ENCODE assay signal across 12 cellular contexts in the genomic region with DNA sequence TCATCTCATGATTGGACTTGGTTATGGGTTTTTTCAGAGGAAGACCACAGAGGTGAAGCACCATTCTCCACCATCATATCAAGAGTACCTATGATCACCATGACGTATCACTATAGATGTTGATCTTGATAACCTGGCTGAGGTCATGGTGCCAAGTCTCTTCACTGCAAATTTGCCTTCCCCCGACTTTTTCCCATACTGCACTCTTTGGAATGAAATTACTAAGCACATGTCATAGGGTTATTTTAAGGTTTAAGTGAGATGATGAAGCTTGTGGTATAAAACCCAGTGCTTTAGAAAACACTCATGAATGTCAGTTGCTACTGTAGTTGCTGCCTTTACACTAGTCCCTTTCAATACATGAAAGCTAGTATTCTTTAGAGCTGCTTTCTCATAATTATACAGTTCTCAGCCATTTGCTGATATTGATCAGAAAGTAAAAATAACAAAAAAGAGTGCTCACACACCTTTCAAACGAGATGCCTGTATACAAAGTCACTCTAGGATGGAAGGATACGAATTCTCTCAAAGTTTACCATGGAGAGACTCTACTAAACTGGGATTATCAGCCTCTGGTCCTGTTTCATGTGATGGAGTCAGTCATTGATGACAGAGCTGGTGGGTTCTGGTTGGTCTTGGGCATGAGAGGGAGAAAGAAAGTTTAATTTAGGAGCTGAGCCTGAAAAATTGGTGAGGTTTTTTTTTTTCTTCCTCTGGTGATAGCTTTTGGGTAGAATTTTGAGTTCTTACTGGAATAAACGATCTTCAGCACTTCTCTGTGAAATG.
DNase-seq lines count a peak whose midpoint lies in the region; ATAC-seq, FAIRE-seq and TF ChIP-seq lines count a peak whose summit lies in the region.
"Had no signal": no experiment of that assay in that cellular context is flagged by ENCODE, and none has a peak within 500 bp of the region (broad histone marks: within the 10 kb centered on the region; RNA-seq: fewer than 3 reads in every experiment).

No MANE protein-coding gene starts in this region.

- no peaks in the 10 kb centered on the region for H3K36me3 Mint-ChIP-seq in activated T-cell treated with anti-CD3 and anti-CD28 coated beads, Interleukin-2, amount 50 U/mL, for 72 hours (ENCODE audit: insufficient read depth in 2 of 2)

- H3K9me3 Mint-ChIP-seq in activated T-cell treated with anti-CD3 and anti-CD28 coated beads, Interleukin-2, amount 50 U/mL, for 72 hours: no peaks in the 10 kb centered on the region
- H3K9me3 Mint-ChIP-seq: type B pancreatic cell had no signal

- FAIRE-seq in GM12891 (lab: Jason Lieb, UNC): peak; percentile 76
- FAIRE-seq: pancreas had no signal

- H3K9me3 ChIP-seq in aorta (ENCODE audit: control insufficient read depth, low read length): no peaks in the 10 kb centered on the region
- H3K9me3 ChIP-seq: pancreas had no signal

- peaks cover 20% of the 10 kb centered on the region for H3K27me3 Mint-ChIP-seq in activated T-cell treated with anti-CD3 and anti-CD28 coated beads, Interleukin-2, amount 50 U/mL, for 72 hours (ENCODE audit: low read depth)
- H3K27me3 Mint-ChIP-seq: type B pancreatic cell had no signal

- peaks cover 0 to 1% of the 10 kb centered on the region in 2 donors for H3K4me1 ChIP-seq in aorta (ENCODE audit: control insufficient read depth in 1 of 2, insufficient read depth in 2 of 2, low read length in 2 of 2)

- DNase-seq in GM12891 (ENCODE audit: insufficient read length, low spot score) (no peak), SIG-M5 (lab: John Stamatoyannopoulos, UW) (no peak), DMS153 (lab: John Stamatoyannopoulos, UW) (no peak), aorta (no peak)
- DNase-seq in activated T-cell treated with anti-CD3 and anti-CD28 coated beads, Interleukin-2, amount 50 U/mL, for 72 hours: peak; percentile 50 to 69
- DNase-seq: NCI-H1048; NK-92 treated with Interleukin-12 subunit alpha and Interleukin-12 subunit beta, amount 100 ng/mL, for 24 hours; pancreas had no signal

- H3K36me3 ChIP-seq in aorta (ENCODE audit: control insufficient read depth in 1 of 2, insufficient read depth in 2 of 2, low read length in 1 of 2): no peaks in the 10 kb centered on the region
- H3K36me3 ChIP-seq: pancreas had no signal

- H3K4me3 Mint-ChIP-seq in activated T-cell treated with anti-CD3 and anti-CD28 coated beads, Interleukin-2, amount 50 U/mL, for 72 hours: peak overlapping the region; percentile 57 to 71
- H3K4me3 Mint-ChIP-seq: type B pancreatic cell had no signal

- no peaks in the 10 kb centered on the region for H3K27me3 ChIP-seq in aorta (ENCODE audit: control insufficient read depth in 1 of 2, insufficient read depth in 2 of 2, low read length in 1 of 2)
- H3K27me3 ChIP-seq: pancreas had no signal

- peaks cover 71% of the 10 kb centered on the region for H3K4me1 Mint-ChIP-seq in activated T-cell treated with anti-CD3 and anti-CD28 coated beads, Interleukin-2, amount 50 U/mL, for 72 hours (ENCODE audit: low read depth)

- no peak for TF ChIP-seq POLR2A in GM12891 (IDR thresholded peaks at IDR 0.05; ENCODE audit: low read depth, low read length)

- H3K27ac ChIP-seq in aorta (ENCODE audit: low read depth in 1 of 2, low read length in 2 of 2): no peak overlapping the region
- H3K27ac ChIP-seq: pancreas had no signal

- intact Hi-C loops in aorta (cut with DNase I): no loop called here

- 76 to 81% methylated on average over 5 of the region's 5 CpGs for WGBS in aorta, 2 donors

- H3K27ac Mint-ChIP-seq in activated T-cell treated with anti-CD3 and anti-CD28 coated beads, Interleukin-2, amount 50 U/mL, for 72 hours: peak overlapping the region; percentile 79
- H3K27ac Mint-ChIP-seq: type B pancreatic cell had no signal

- no peak overlapping the region for H3K4me3 ChIP-seq in aorta (ENCODE audit: low read length in 2 of 2)
- H3K4me3 ChIP-seq: pancreas had no signal

- ATAC-seq in GM19025 (IDR thresholded peaks at IDR 0.05; ENCODE audit: low read depth, unreplicated experiment) (peak; percentile 46), HG02884 (IDR thresholded peaks at IDR 0.05; ENCODE audit: unreplicated experiment) (peak; percentile 52), HG02840 (IDR thresholded peaks at IDR 0.05; ENCODE audit: low FRiP score, unreplicated experiment) (no peak), aorta (ENCODE audit: low FRiP score) (no peak)
- ATAC-seq in activated T-cell treated with anti-CD3 and anti-CD28 coated beads, Interleukin-2, amount 50 U/mL, for 72 hours (replicated peaks in 1 of 2): peak; percentile 89 to 92
- ATAC-seq: pancreas had no signal

TF ChIP-seq in GM12891, 5 proteins besides CTCF, POLR2A, EP300 and RAD21:
- peak; percentile 23 for TF ChIP-seq PAX5 (IDR thresholded peaks at IDR 0.05; ENCODE audit: insufficient read depth, low read length, severe bottlenecking)
- no peak for TF ChIP-seq TAF1 (IDR thresholded peaks at IDR 0.05; ENCODE audit: low read depth, low read length)
- peak; percentile 41; the same call in 1 of the 2 replicates for TF ChIP-seq POU2F2 (IDR thresholded peaks at IDR 0.05; ENCODE audit: low read depth, low read length)

Comparison
In these comparisons a context has a peak if more than half of its experiments do, and no peak if none do; other contexts are left out.
1. DNase-seq: peak in activated T-cell treated with anti-CD3 and anti-CD28 coated beads, Interleukin-2, amount 50 U/mL, for 72 hours (2 of 2); none in GM12891 (single experiment), SIG-M5 (single experiment), DMS153 (single experiment) and aorta (0 of 2).
2. ATAC-seq: peak in GM19025 (single experiment), HG02884 (single experiment) and activated T-cell treated with anti-CD3 and anti-CD28 coated beads, Interleukin-2, amount 50 U/mL, for 72 hours (2 of 2); none in HG02840 (single experiment) and aorta (single experiment).